In genomic region chr5:87029951-87030350, GRCh38 we compare ENCODE assay signal across 27 cellular contexts.
DNase-seq lines count a peak whose midpoint lies in the region; ATAC-seq and TF ChIP-seq lines count a peak whose summit lies in the region.
"Had no signal": no experiment of that assay in that cellular context is flagged by ENCODE, and none has a peak within 500 bp of the region (broad histone marks: within the 10 kb centered on the region; RNA-seq: fewer than 3 reads in every experiment).

No MANE protein-coding gene starts in this region.

- DNase-seq in BE2C (peak; percentile 15), PC-3 (no peak), glomerular visceral epithelial cell (ENCODE audit: extremely low spot score) (peak; percentile 9), nephron progenitor cell (peak; percentile 12), HK-2 (ENCODE audit: unreplicated experiment) (no peak), chondrocyte (ENCODE audit: low spot score) (no peak)
- DNase-seq: 8988T; AML-193; Calu3; CD8-positive, alpha-beta memory T cell; DMS153; EL; H9; HFFc6; Karpas-422; MV-4-11; NCI-H1105 treated with DMSO at 0.1 percent for 48 hours; NCI-H1694; NCI-H2081 treated with DMSO at 0.1 percent for 48 hours; NCI-H446; NCI-H69; SIG-M5; SK-N-SH had no signal

- H3K27me3 ChIP-seq in BE2C = no peaks in the 10 kb centered on the region
- H3K27me3 ChIP-seq in PC-3 (ENCODE audit: low read length) = no peaks in the 10 kb centered on the region

- no peak overlapping the region for H2AFZ ChIP-seq in PC-3 (ENCODE audit: low read length)

- no peaks in the 10 kb centered on the region for H3K79me2 ChIP-seq in PC-3 (ENCODE audit: low read length)

- H3K36me3 ChIP-seq in BE2C = no peaks in the 10 kb centered on the region
- H3K36me3 ChIP-seq in PC-3 (ENCODE audit: low read depth, low read length) = no peaks in the 10 kb centered on the region

- H3K4me3 ChIP-seq in BE2C (ENCODE audit: low read depth, low read length) (no peak overlapping the region), PC-3 (ENCODE audit: low read length) (no peak overlapping the region)

- POLR2A ChIA-PET in PC-3 (lab: Charles Lee; ENCODE audit: unreplicated experiment) = no interaction called here

- H3K9me2 ChIP-seq in PC-3 (replicated peaks; ENCODE audit: low read length) = no peaks in the 10 kb centered on the region
- H3K9me2 ChIP-seq: SK-N-SH had no signal

- H3K4me1 Mint-ChIP-seq in nephron progenitor cell = peaks cover 6% of the 10 kb centered on the region
- no peaks in the 10 kb centered on the region for H3K4me1 Mint-ChIP-seq in chondrocyte (ENCODE audit: low read depth)

- H3K9ac ChIP-seq in PC-3 (ENCODE audit: low read length) = no peak overlapping the region
- H3K9ac ChIP-seq: SK-N-SH had no signal

- no peak overlapping the region for H3K27ac ChIP-seq in PC-3 (ENCODE audit: low read length)
- H3K27ac ChIP-seq: C4-2B, RWPE1 had no signal

- CTCF ChIA-PET in PC-3 (lab: Charles Lee) = no interaction called here

- no TSS peak for BruUV-seq in PC-3 (replicated peaks; lab: Mats Ljungman, UMichigan)

- H4K20me1 ChIP-seq in PC-3 (ENCODE audit: low read length) = no peaks in the 10 kb centered on the region

- H3K9me3 ChIP-seq in BE2C (no peaks in the 10 kb centered on the region), PC-3 (ENCODE audit: low read length) (no peaks in the 10 kb centered on the region)

- intact Hi-C loops in PC-3 (cut with micrococcal nuclease) = no loop called here

- H3K4me2 ChIP-seq in PC-3 (ENCODE audit: low read length) = no peak overlapping the region
- H3K4me2 ChIP-seq: SK-N-SH had no signal

- TF ChIP-seq CTCF in BE2C (IDR thresholded peaks at IDR 0.05; ENCODE audit: low read depth, low read length) (no peak), PC-3 (conservative IDR thresholded peaks at IDR 0.05; ENCODE audit: low read depth, low read length) (no peak), nephron progenitor cell (IDR thresholded peaks at IDR 0.05) (no peak), chondrocyte (IDR thresholded peaks at IDR 0.05) (no peak)

- peaks cover 15% of the 10 kb centered on the region for H3K9me3 Mint-ChIP-seq in nephron progenitor cell
- H3K9me3 Mint-ChIP-seq in chondrocyte (ENCODE audit: low read depth) = peaks cover 7% of the 10 kb centered on the region
- H3K9me3 Mint-ChIP-seq: CD8-positive, alpha-beta memory T cell; HFFc6 had no signal

- ATAC-seq in PC-3 = peak; percentile 18; the same call in 1 of the 2 replicates
- no peak for ATAC-seq in HG02870 (IDR thresholded peaks at IDR 0.05; ENCODE audit: unreplicated experiment)
- no peak for ATAC-seq in GM18517 (IDR thresholded peaks at IDR 0.05; ENCODE audit: unreplicated experiment)

- H3K36me3 Mint-ChIP-seq in nephron progenitor cell (ENCODE audit: low read depth) (no peaks in the 10 kb centered on the region), chondrocyte (ENCODE audit: low read depth) (no peaks in the 10 kb centered on the region)

- no peaks in the 10 kb centered on the region for H3F3A ChIP-seq in PC-3 (ENCODE audit: low read length, unreplicated experiment)

- no peaks in the 10 kb centered on the region for H3K4me1 ChIP-seq in BE2C
- H3K4me1 ChIP-seq in PC-3 (ENCODE audit: insufficient read depth, low read length) = no peaks in the 10 kb centered on the region

- no peaks in the 10 kb centered on the region for H3K27me3 Mint-ChIP-seq in nephron progenitor cell (ENCODE audit: low read depth, poor library complexity)
- H3K27me3 Mint-ChIP-seq in chondrocyte (ENCODE audit: low read depth) = peaks cover 51% of the 10 kb centered on the region
- H3K27me3 Mint-ChIP-seq: CD8-positive, alpha-beta memory T cell had no signal

- H3K4me3 Mint-ChIP-seq in nephron progenitor cell = no peak overlapping the region
- no peak overlapping the region for H3K4me3 Mint-ChIP-seq in chondrocyte (ENCODE audit: unreplicated experiment)
- H3K4me3 Mint-ChIP-seq: CD8-positive, alpha-beta memory T cell; H9; HFFc6 had no signal

- H3K27ac Mint-ChIP-seq in nephron progenitor cell (no peak overlapping the region), chondrocyte (ENCODE audit: unreplicated experiment) (no peak overlapping the region)
- H3K27ac Mint-ChIP-seq: CD8-positive, alpha-beta memory T cell; HFFc6 had no signal

Comparison
In these comparisons a context has a peak if more than half of its experiments do, and no peak if none do; other contexts are left out.
1. DNase-seq: peak in BE2C (single experiment), glomerular visceral epithelial cell (single experiment) and nephron progenitor cell (single experiment); none in PC-3 (single experiment), HK-2 (single experiment) and chondrocyte (single experiment).